Comparison of ENCODE assay signal across 16 cellular contexts in genomic region chr1:224735159-224735558, GRCh38.
"Had no signal": no experiment of that assay in that cellular context is flagged by ENCODE, and none has a peak within 500 bp of the region (broad histone marks: within the 10 kb centered on the region; RNA-seq: fewer than 3 reads in every experiment).

No MANE protein-coding gene starts in this region.

- H3K36me3 ChIP-seq: cardiac muscle cell, neutrophil, tibial nerve, uterus had no signal

- H3K9me3 ChIP-seq: neutrophil, tibial nerve, uterus had no signal

- H3K9ac ChIP-seq: parathyroid adenoma had no signal

- H3K36me3 Mint-ChIP-seq: natural killer cell; stimulated activated naive B cell treated with anti-CD40 and anti-IgM and Interleukin-4, amounts not matched to agents 10 μg/mL and 1 μg/mL and 100 μg/mL, for 72 hours had no signal

- H3K9me3 Mint-ChIP-seq: natural killer cell; stimulated activated naive B cell treated with anti-CD40 and anti-IgM and Interleukin-4, amounts not matched to agents 10 μg/mL and 1 μg/mL and 100 μg/mL, for 72 hours had no signal

- H3K4me3 Mint-ChIP-seq: natural killer cell; stimulated activated naive B cell treated with anti-CD40 and anti-IgM and Interleukin-4, amounts not matched to agents 10 μg/mL and 1 μg/mL and 100 μg/mL, for 72 hours had no signal

- H3K4me3 ChIP-seq: cardiac muscle cell, tibial nerve, uterus had no signal

- H3K27ac ChIP-seq: cardiac muscle cell, epithelial cell of prostate, neutrophil, parathyroid adenoma, tibial nerve, uterus, VCaP had no signal

- H3K4me1 ChIP-seq: parathyroid adenoma, uterus had no signal

- DNase-seq: activated CD4-positive, alpha-beta T cell treated with anti-CD3 and anti-CD28 coated beads for 48 hours; activated gamma-delta T cell treated with Interleukin-2 at 50 U/mL for 16 hours; foreskin melanocyte; kidney glomerular epithelial cell; mesenchymal stem cell; natural killer cell; stimulated activated CD4-positive, alpha-beta T cell treated with anti-CD3 and anti-CD28 coated beads, Interleukin-2, amount 100 ng/mL, for 48 hours; stimulated activated naive B cell treated with anti-CD40 and anti-IgM and Interleukin-4, amounts not matched to agents 10 μg/mL and 1 μg/mL and 100 μg/mL, for 72 hours; substantia nigra; uterus had no signal

- H3K27me3 ChIP-seq: cardiac muscle cell, neutrophil, tibial nerve, uterus had no signal

- ATAC-seq: natural killer cell; stimulated activated naive B cell treated with anti-CD40 and anti-IgM and Interleukin-4, amounts not matched to agents 10 μg/mL and 1 μg/mL and 100 μg/mL, for 72 hours had no signal

- H3K27ac Mint-ChIP-seq: natural killer cell; stimulated activated naive B cell treated with anti-CD40 and anti-IgM and Interleukin-4, amounts not matched to agents 10 μg/mL and 1 μg/mL and 100 μg/mL, for 72 hours had no signal
